In genomic region chr6:112879920-112880413, GRCh38 we compare ENCODE assay signal across 1 cellular context.
TF ChIP-seq lines count a peak whose summit lies in the region.

No MANE protein-coding gene starts in this region.

TF ChIP-seq in HepG2, 621 proteins besides CTCF, POLR2A, EP300 and RAD21 (continued from another document and continues in another):
- TF ChIP-seq ZNF275 (CRISPR knock-in tag; IDR thresholded peaks at IDR 0.05; ENCODE audit: borderline replicate concordance) (0 out of 2 replicates have a peak, but pooled peaks have one; percentile 42), ZNF20 (CRISPR knock-in tag; IDR thresholded peaks at IDR 0.05) (no peak), KLF12 (CRISPR knock-in tag; IDR thresholded peaks at IDR 0.05; ENCODE audit: borderline replicate concordance) (peak; percentile 92; the same call in 1 of the 2 replicates), CREB1 (IDR thresholded peaks at IDR 0.05) (no peak), CREB1 (CRISPR knock-in tag; IDR thresholded peaks at IDR 0.05) (no peak), TCF7 (IDR thresholded peaks at IDR 0.05; ENCODE audit: low read depth) (no peak), MED13 (CRISPR knock-in tag; IDR thresholded peaks at IDR 0.05) (no peak), AHDC1 (CRISPR knock-in tag; IDR thresholded peaks at IDR 0.05; ENCODE audit: borderline replicate concordance) (0 out of 2 replicates have a peak, but pooled peaks have one; percentile 35), ZNF780A (CRISPR knock-in tag; IDR thresholded peaks at IDR 0.05) (no peak), GATAD1 (CRISPR knock-in tag; IDR thresholded peaks at IDR 0.05) (peak; percentile 75), MXD1 (CRISPR knock-in tag; IDR thresholded peaks at IDR 0.05) (no peak), ZNF788 (CRISPR knock-in tag; IDR thresholded peaks at IDR 0.05; ENCODE audit: borderline replicate concordance) (peak; percentile 93), ZNF136 (CRISPR knock-in tag; IDR thresholded peaks at IDR 0.05; ENCODE audit: low read depth) (no peak), ZBTB20 (CRISPR knock-in tag; IDR thresholded peaks at IDR 0.05; ENCODE audit: borderline replicate concordance, low read depth) (no peak; the same call in 1 of the 2 replicates), ARID2 (CRISPR knock-in tag; IDR thresholded peaks at IDR 0.05; ENCODE audit: borderline replicate concordance) (0 out of 2 replicates have a peak, but pooled peaks have one; percentile 66), ZNF775 (CRISPR knock-in tag; IDR thresholded peaks at IDR 0.05; ENCODE audit: borderline replicate concordance) (no peak), SRSF1 (optimal IDR thresholded peaks at IDR 0.05; ENCODE audit: low read depth, low read length) (no peak), ZNF737 (CRISPR knock-in tag; IDR thresholded peaks at IDR 0.05; ENCODE audit: borderline replicate concordance) (peak; percentile 82; the same call in 1 of the 2 replicates), ZNF484 (CRISPR knock-in tag; IDR thresholded peaks at IDR 0.05; ENCODE audit: borderline replicate concordance, low read depth) (no peak), HIC2 (CRISPR knock-in tag; IDR thresholded peaks at IDR 0.05; ENCODE audit: low read depth) (no peak; the same call in 1 of the 2 replicates), IKZF1 (IDR thresholded peaks at IDR 0.05) (no peak), TAF1 (CRISPR knock-in tag; IDR thresholded peaks at IDR 0.05) (peak; percentile 63; the same call in 1 of the 2 replicates), WIZ (CRISPR knock-in tag; IDR thresholded peaks at IDR 0.05) (no peak), NFE2L2 (IDR thresholded peaks at IDR 0.05; ENCODE audit: low read length) (no peak), ZEB1 (IDR thresholded peaks at IDR 0.05; ENCODE audit: insufficient replicate concordance, low read depth) (no peak), HNF4A (CRISPR knock-in tag; IDR thresholded peaks at IDR 0.05) (peak; percentile 40; the same call in 1 of the 2 replicates), PRMT3 (CRISPR knock-in tag; IDR thresholded peaks at IDR 0.05; ENCODE audit: borderline replicate concordance, low read depth) (no peak), ZUFSP (CRISPR knock-in tag; IDR thresholded peaks at IDR 0.05; ENCODE audit: borderline replicate concordance) (no peak), MXD4 (CRISPR knock-in tag; IDR thresholded peaks at IDR 0.05) (peak; percentile 87), KMT2A (CRISPR knock-in tag; IDR thresholded peaks at IDR 0.05) (peak; percentile 54; the same call in 1 of the 2 replicates), ZNF782 (CRISPR knock-in tag; IDR thresholded peaks at IDR 0.05; ENCODE audit: borderline replicate concordance) (no peak), AGO2 (optimal IDR thresholded peaks at IDR 0.05; ENCODE audit: low read depth, low read length) (no peak), ZNF234 (CRISPR knock-in tag; conservative IDR thresholded peaks at IDR 0.05) (0 out of 2 replicates have a peak, but pooled peaks have one; percentile 43), ZNF510 (CRISPR knock-in tag; IDR thresholded peaks at IDR 0.05; ENCODE audit: low read depth) (0 out of 2 replicates have a peak, but pooled peaks have one; percentile 67), ZNF503 (CRISPR knock-in tag; IDR thresholded peaks at IDR 0.05) (0 out of 2 replicates have a peak, but pooled peaks have one; percentile 35), EZH2 (conservative IDR thresholded peaks at IDR 0.05; ENCODE audit: low read depth, low read length) (no peak), ZNF343 (CRISPR knock-in tag; IDR thresholded peaks at IDR 0.05) (no peak)
- TF ChIP-seq, protein P1, sequence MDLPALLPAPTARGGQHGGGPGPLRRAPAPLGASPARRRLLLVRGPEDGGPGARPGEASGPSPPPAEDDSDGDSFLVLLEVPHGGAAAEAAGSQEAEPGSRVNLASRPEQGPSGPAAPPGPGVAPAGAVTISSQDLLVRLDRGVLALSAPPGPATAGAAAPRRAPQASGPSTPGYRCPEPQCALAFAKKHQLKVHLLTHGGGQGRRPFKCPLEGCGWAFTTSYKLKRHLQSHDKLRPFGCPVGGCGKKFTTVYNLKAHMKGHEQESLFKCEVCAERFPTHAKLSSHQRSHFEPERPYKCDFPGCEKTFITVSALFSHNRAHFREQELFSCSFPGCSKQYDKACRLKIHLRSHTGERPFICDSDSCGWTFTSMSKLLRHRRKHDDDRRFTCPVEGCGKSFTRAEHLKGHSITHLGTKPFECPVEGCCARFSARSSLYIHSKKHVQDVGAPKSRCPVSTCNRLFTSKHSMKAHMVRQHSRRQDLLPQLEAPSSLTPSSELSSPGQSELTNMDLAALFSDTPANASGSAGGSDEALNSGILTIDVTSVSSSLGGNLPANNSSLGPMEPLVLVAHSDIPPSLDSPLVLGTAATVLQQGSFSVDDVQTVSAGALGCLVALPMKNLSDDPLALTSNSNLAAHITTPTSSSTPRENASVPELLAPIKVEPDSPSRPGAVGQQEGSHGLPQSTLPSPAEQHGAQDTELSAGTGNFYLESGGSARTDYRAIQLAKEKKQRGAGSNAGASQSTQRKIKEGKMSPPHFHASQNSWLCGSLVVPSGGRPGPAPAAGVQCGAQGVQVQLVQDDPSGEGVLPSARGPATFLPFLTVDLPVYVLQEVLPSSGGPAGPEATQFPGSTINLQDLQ (CRISPR knock-in tag; IDR thresholded peaks at IDR 0.05), result 0 out of 2 replicates have a peak, but pooled peaks have one; percentile 39
- TF ChIP-seq, protein P2, sequence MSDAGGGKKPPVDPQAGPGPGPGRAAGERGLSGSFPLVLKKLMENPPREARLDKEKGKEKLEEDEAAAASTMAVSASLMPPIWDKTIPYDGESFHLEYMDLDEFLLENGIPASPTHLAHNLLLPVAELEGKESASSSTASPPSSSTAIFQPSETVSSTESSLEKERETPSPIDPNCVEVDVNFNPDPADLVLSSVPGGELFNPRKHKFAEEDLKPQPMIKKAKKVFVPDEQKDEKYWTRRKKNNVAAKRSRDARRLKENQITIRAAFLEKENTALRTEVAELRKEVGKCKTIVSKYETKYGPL (CRISPR knock-in tag; IDR thresholded peaks at IDR 0.05), result 0 out of 2 replicates have a peak, but pooled peaks have one; percentile 30
- TF ChIP-seq, protein P3, sequence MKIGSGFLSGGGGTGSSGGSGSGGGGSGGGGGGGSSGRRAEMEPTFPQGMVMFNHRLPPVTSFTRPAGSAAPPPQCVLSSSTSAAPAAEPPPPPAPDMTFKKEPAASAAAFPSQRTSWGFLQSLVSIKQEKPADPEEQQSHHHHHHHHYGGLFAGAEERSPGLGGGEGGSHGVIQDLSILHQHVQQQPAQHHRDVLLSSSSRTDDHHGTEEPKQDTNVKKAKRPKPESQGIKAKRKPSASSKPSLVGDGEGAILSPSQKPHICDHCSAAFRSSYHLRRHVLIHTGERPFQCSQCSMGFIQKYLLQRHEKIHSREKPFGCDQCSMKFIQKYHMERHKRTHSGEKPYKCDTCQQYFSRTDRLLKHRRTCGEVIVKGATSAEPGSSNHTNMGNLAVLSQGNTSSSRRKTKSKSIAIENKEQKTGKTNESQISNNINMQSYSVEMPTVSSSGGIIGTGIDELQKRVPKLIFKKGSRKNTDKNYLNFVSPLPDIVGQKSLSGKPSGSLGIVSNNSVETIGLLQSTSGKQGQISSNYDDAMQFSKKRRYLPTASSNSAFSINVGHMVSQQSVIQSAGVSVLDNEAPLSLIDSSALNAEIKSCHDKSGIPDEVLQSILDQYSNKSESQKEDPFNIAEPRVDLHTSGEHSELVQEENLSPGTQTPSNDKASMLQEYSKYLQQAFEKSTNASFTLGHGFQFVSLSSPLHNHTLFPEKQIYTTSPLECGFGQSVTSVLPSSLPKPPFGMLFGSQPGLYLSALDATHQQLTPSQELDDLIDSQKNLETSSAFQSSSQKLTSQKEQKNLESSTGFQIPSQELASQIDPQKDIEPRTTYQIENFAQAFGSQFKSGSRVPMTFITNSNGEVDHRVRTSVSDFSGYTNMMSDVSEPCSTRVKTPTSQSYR (CRISPR knock-in tag; IDR thresholded peaks at IDR 0.05; ENCODE audit: borderline replicate concordance), result 0 out of 2 replicates have a peak, but pooled peaks have one; percentile 7
